In the genomic region with DNA sequence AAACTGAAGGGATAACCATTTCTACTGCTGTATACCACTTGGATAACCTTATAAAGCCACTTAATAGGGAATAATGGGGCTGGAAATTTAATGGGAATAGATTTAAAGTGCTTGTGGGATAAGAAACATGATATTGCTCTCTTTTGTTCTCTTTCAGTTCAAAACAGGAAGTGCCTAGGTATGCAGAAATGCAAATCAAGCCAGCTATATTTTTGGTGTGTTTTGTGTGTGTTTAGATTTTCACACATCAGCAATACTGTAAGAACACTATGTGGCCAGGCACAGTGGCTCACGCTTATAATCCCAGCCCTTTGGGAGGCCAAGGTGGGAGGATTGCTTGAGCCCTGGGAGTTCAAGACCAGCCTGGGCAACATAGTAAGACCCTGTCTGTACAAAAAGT, we compare ENCODE assay signal across 27 cellular contexts.
DNase-seq lines count a peak whose midpoint lies in the region; ATAC-seq, FAIRE-seq and TF ChIP-seq lines count a peak whose summit lies in the region.
"Had no signal": no experiment of that assay in that cellular context is flagged by ENCODE, and none has a peak within 500 bp of the region (broad histone marks: within the 10 kb centered on the region; RNA-seq: fewer than 3 reads in every experiment).

No MANE protein-coding gene starts in this region.

- H3K4me3 ChIP-seq in CD4-positive, CD25-positive, alpha-beta regulatory T cell (ENCODE audit: low read depth, low read length), result peak overlapping the region; percentile 58
- H3K4me3 ChIP-seq in OCI-LY3 (ENCODE audit: low read length), result no peak overlapping the region
- no peak overlapping the region for H3K4me3 ChIP-seq in PC-3 (ENCODE audit: low read length)
- H3K4me3 ChIP-seq: esophagus squamous epithelium, heart right ventricle, lung, PC-9, transverse colon had no signal

- H3K9ac ChIP-seq in OCI-LY3 (ENCODE audit: low read length) (no peak overlapping the region), PC-3 (ENCODE audit: low read length) (no peak overlapping the region)

- peak overlapping the region; percentile 5 to 67 (median 34) for H3K27ac Mint-ChIP-seq in CD4-positive, CD25-positive, alpha-beta regulatory T cell
- H3K27ac Mint-ChIP-seq in effector memory CD8-positive, alpha-beta T cell, result peak overlapping the region; percentile 2
- H3K27ac Mint-ChIP-seq: activated CD4-positive, alpha-beta T cell treated with anti-CD3 and anti-CD28 coated beads, Interleukin-2, amount 10 ng/mL, durations not matched to agents 7 days and 5 days; activated naive CD4-positive, alpha-beta T cell treated with anti-CD3 and anti-CD28 coated beads, Interleukin-2, amount 50 U/mL, for 24 hours; brain; nephron had no signal

- intact Hi-C loops in PC-3 (cut with micrococcal nuclease), result no loop called here

- H3K36me3 ChIP-seq in CD4-positive, CD25-positive, alpha-beta regulatory T cell (ENCODE audit: control insufficient read depth, insufficient read depth, low read length), result no peaks in the 10 kb centered on the region
- H3K36me3 ChIP-seq in OCI-LY3 (replicated peaks; ENCODE audit: low read depth, low read length), result no peaks in the 10 kb centered on the region
- H3K36me3 ChIP-seq in PC-3 (ENCODE audit: low read depth, low read length), result no peaks in the 10 kb centered on the region
- H3K36me3 ChIP-seq: heart right ventricle, transverse colon had no signal

- ATAC-seq in CD4-positive, CD25-positive, alpha-beta regulatory T cell (ENCODE audit: low read depth in 2 of 2), result no peak
- ATAC-seq in GM19351 (IDR thresholded peaks at IDR 0.05; ENCODE audit: unreplicated experiment) (peak; percentile 60), HG03280 (IDR thresholded peaks at IDR 0.05; ENCODE audit: unreplicated experiment) (no peak), PC-3 (no peak)
- no peak for ATAC-seq in effector memory CD8-positive, alpha-beta T cell (replicated peaks)
- ATAC-seq: foreskin keratinocyte, heart right ventricle had no signal

- DNase-seq in CD4-positive, CD25-positive, alpha-beta regulatory T cell, result peak in 1 of 3 donors; percentile 40
- DNase-seq in effector memory CD8-positive, alpha-beta T cell, result no peak
- DNase-seq in ACHN (no peak), GM12892 (ENCODE audit: insufficient read length) (no peak), PC-3 (no peak)
- DNase-seq: activated CD4-positive, alpha-beta T cell treated with anti-CD3 and anti-CD28 coated beads, Interleukin-2, amount 10 ng/mL, durations not matched to agents 7 days and 5 days; amniotic stem cell; cerebellar nuclear complex; dermis blood vessel endothelial cell; esophagus squamous epithelium; foreskin keratinocyte; GOT3; heart right ventricle; kidney glomerular epithelial cell; NCI-H1417; NCI-H2081 treated with DMSO at 0.1 percent for 48 hours; PC-9; SIG-M5; stimulated activated CD4-positive, alpha-beta T cell treated with anti-CD3 and anti-CD28 coated beads, Interleukin-4, amount 100 ng/mL, for 4 hours; transverse colon had no signal

- no peaks in the 10 kb centered on the region for H3K9me2 ChIP-seq in PC-3 (replicated peaks; ENCODE audit: low read length)

- no peak for TF ChIP-seq POLR2A in GM12892 (IDR thresholded peaks at IDR 0.05; ENCODE audit: low read depth, low read length)

- H3K27ac ChIP-seq in CD4-positive, CD25-positive, alpha-beta regulatory T cell (ENCODE audit: insufficient read depth, low read length, poor library complexity, severe bottlenecking), result no peak overlapping the region
- H3K27ac ChIP-seq in OCI-LY3 (ENCODE audit: low read length) (peak overlapping the region; percentile 85), PC-3 (ENCODE audit: low read length) (no peak overlapping the region)
- H3K27ac ChIP-seq: esophagus squamous epithelium, foreskin keratinocyte, heart right ventricle, PC-9, transverse colon had no signal

- no peaks in the 10 kb centered on the region for H3K9me3 ChIP-seq in CD4-positive, CD25-positive, alpha-beta regulatory T cell (ENCODE audit: control insufficient read depth in 2 of 2, low read length in 2 of 2)
- H3K9me3 ChIP-seq in OCI-LY3 (ENCODE audit: insufficient read depth, low read length), result no peaks in the 10 kb centered on the region
- no peaks in the 10 kb centered on the region for H3K9me3 ChIP-seq in PC-3 (ENCODE audit: low read length)
- H3K9me3 ChIP-seq: esophagus squamous epithelium, heart right ventricle, transverse colon had no signal

- no peaks in the 10 kb centered on the region for H3K27me3 ChIP-seq in CD4-positive, CD25-positive, alpha-beta regulatory T cell (ENCODE audit: control insufficient read depth, insufficient read depth, low read length)
- H3K27me3 ChIP-seq in OCI-LY3 (ENCODE audit: low read depth, low read length) (no peaks in the 10 kb centered on the region), PC-3 (ENCODE audit: low read length) (no peaks in the 10 kb centered on the region)
- H3K27me3 ChIP-seq: esophagus squamous epithelium, foreskin keratinocyte, heart right ventricle, transverse colon had no signal

- in situ Hi-C loops in ACHN (cut with HindIII; ENCODE audit: low pct_ligation_motif_present, low pct_unique_long_range_greater_than_20kb, low sequenced_read_pairs), result no loop called here

- peaks cover 3% of the 10 kb centered on the region for H3K36me3 Mint-ChIP-seq in CD4-positive, CD25-positive, alpha-beta regulatory T cell
- H3K36me3 Mint-ChIP-seq in effector memory CD8-positive, alpha-beta T cell (ENCODE audit: insufficient read depth), result no peaks in the 10 kb centered on the region
- H3K36me3 Mint-ChIP-seq: brain had no signal

- H3F3A ChIP-seq in PC-3 (ENCODE audit: low read length, unreplicated experiment), result no peaks in the 10 kb centered on the region

- no peak overlapping the region for H2AFZ ChIP-seq in OCI-LY3 (ENCODE audit: low read depth, low read length)
- H2AFZ ChIP-seq in PC-3 (ENCODE audit: low read length), result no peak overlapping the region
- H2AFZ ChIP-seq: PC-9 had no signal

- H4K20me1 ChIP-seq in OCI-LY3 (ENCODE audit: insufficient read depth, low read length) (no peaks in the 10 kb centered on the region), PC-3 (ENCODE audit: low read length) (no peaks in the 10 kb centered on the region)

- H3K4me2 ChIP-seq in OCI-LY3 (ENCODE audit: low read length) (peak overlapping the region; percentile 12; the same call in 1 of the 2 replicates), PC-3 (ENCODE audit: low read length) (no peak overlapping the region)
- H3K4me2 ChIP-seq: PC-9 had no signal

- no peak for FAIRE-seq in GM12892 (lab: Jason Lieb, UNC)

- CTCF ChIA-PET in PC-3 (lab: Charles Lee), result no interaction called here

- no peaks in the 10 kb centered on the region for H3K79me2 ChIP-seq in OCI-LY3 (ENCODE audit: low read length)
- no peaks in the 10 kb centered on the region for H3K79me2 ChIP-seq in PC-3 (ENCODE audit: low read length)

- peaks cover 22 to 35% (median 25%) of the 10 kb centered on the region in 4 donors for H3K4me1 Mint-ChIP-seq in CD4-positive, CD25-positive, alpha-beta regulatory T cell
- peaks cover 10 to 23% of the 10 kb centered on the region in 2 donors for H3K4me1 Mint-ChIP-seq in effector memory CD8-positive, alpha-beta T cell (ENCODE audit: low read depth in 2 of 2)

- H3K4me1 ChIP-seq in CD4-positive, CD25-positive, alpha-beta regulatory T cell (ENCODE audit: control insufficient read depth, insufficient read depth, low read length, poor library complexity, severe bottlenecking), result peaks cover 10% of the 10 kb centered on the region
- peaks cover 56% of the 10 kb centered on the region for H3K4me1 ChIP-seq in OCI-LY3 (ENCODE audit: low read length)
- H3K4me1 ChIP-seq in PC-3 (ENCODE audit: insufficient read depth, low read length), result no peaks in the 10 kb centered on the region
- H3K4me1 ChIP-seq: foreskin keratinocyte, transverse colon had no signal

- H3K4me3 Mint-ChIP-seq in CD4-positive, CD25-positive, alpha-beta regulatory T cell, result peak overlapping the region in 2 of 4 donors; percentile 3 to 33
- H3K4me3 Mint-ChIP-seq in effector memory CD8-positive, alpha-beta T cell, result no peak overlapping the region
- H3K4me3 Mint-ChIP-seq: activated CD4-positive, alpha-beta T cell treated with anti-CD3 and anti-CD28 coated beads, Interleukin-2, amount 10 ng/mL, durations not matched to agents 7 days and 5 days; activated naive CD4-positive, alpha-beta T cell treated with anti-CD3 and anti-CD28 coated beads, Interleukin-2, amount 50 U/mL, for 24 hours; brain; nephron had no signal

- no TSS peak for BruUV-seq in PC-3 (replicated peaks; lab: Mats Ljungman, UMichigan)

- H3K9me3 Mint-ChIP-seq in CD4-positive, CD25-positive, alpha-beta regulatory T cell, result no peaks in the 10 kb centered on the region
- H3K9me3 Mint-ChIP-seq in effector memory CD8-positive, alpha-beta T cell, result no peaks in the 10 kb centered on the region
- H3K9me3 Mint-ChIP-seq: activated CD4-positive, alpha-beta T cell treated with anti-CD3 and anti-CD28 coated beads, Interleukin-2, amount 10 ng/mL, durations not matched to agents 7 days and 5 days; activated naive CD4-positive, alpha-beta T cell treated with anti-CD3 and anti-CD28 coated beads, Interleukin-2, amount 50 U/mL, for 24 hours; brain; nephron had no signal

- POLR2A ChIA-PET in PC-3 (lab: Charles Lee; ENCODE audit: unreplicated experiment), result no interaction called here

- H3K27me3 Mint-ChIP-seq in CD4-positive, CD25-positive, alpha-beta regulatory T cell, result no peaks in the 10 kb centered on the region
- H3K27me3 Mint-ChIP-seq in effector memory CD8-positive, alpha-beta T cell, result no peaks in the 10 kb centered on the region
- H3K27me3 Mint-ChIP-seq: activated CD4-positive, alpha-beta T cell treated with anti-CD3 and anti-CD28 coated beads, Interleukin-2, amount 10 ng/mL, durations not matched to agents 7 days and 5 days; activated naive CD4-positive, alpha-beta T cell treated with anti-CD3 and anti-CD28 coated beads, Interleukin-2, amount 50 U/mL, for 24 hours; brain had no signal

- TF ChIP-seq CTCF in OCI-LY3 (IDR thresholded peaks at IDR 0.05; ENCODE audit: low read depth, low read length) (no peak), PC-3 (conservative IDR thresholded peaks at IDR 0.05; ENCODE audit: low read depth, low read length) (no peak)
